Comparison of ENCODE assay signal across 1 cellular context in genomic region chr3:3798641-3799113, GRCh38.
TF ChIP-seq lines count a peak whose summit lies in the region.

No MANE protein-coding gene starts in this region.

TF ChIP-seq in GM12878, 131 proteins besides CTCF, POLR2A, EP300 and RAD21 (continued from another document):
- TF ChIP-seq, protein P1, sequence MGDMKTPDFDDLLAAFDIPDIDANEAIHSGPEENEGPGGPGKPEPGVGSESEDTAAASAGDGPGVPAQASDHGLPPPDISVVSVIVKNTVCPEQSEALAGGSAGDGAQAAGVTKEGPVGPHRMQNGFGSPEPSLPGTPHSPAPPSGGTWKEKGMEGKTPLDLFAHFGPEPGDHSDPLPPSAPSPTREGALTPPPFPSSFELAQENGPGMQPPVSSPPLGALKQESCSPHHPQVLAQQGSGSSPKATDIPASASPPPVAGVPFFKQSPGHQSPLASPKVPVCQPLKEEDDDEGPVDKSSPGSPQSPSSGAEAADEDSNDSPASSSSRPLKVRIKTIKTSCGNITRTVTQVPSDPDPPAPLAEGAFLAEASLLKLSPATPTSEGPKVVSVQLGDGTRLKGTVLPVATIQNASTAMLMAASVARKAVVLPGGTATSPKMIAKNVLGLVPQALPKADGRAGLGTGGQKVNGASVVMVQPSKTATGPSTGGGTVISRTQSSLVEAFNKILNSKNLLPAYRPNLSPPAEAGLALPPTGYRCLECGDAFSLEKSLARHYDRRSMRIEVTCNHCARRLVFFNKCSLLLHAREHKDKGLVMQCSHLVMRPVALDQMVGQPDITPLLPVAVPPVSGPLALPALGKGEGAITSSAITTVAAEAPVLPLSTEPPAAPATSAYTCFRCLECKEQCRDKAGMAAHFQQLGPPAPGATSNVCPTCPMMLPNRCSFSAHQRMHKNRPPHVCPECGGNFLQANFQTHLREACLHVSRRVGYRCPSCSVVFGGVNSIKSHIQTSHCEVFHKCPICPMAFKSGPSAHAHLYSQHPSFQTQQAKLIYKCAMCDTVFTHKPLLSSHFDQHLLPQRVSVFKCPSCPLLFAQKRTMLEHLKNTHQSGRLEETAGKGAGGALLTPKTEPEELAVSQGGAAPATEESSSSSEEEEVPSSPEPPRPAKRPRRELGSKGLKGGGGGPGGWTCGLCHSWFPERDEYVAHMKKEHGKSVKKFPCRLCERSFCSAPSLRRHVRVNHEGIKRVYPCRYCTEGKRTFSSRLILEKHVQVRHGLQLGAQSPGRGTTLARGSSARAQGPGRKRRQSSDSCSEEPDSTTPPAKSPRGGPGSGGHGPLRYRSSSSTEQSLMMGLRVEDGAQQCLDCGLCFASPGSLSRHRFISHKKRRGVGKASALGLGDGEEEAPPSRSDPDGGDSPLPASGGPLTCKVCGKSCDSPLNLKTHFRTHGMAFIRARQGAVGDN (IDR thresholded peaks at IDR 0.05): no peak
- TF ChIP-seq RAD51 (IDR thresholded peaks at IDR 0.05): no peak
- TF ChIP-seq SPI1 (IDR thresholded peaks at IDR 0.05; ENCODE audit: borderline replicate concordance, insufficient read depth, low read depth, low read length): no peak
- TF ChIP-seq, protein P2, sequence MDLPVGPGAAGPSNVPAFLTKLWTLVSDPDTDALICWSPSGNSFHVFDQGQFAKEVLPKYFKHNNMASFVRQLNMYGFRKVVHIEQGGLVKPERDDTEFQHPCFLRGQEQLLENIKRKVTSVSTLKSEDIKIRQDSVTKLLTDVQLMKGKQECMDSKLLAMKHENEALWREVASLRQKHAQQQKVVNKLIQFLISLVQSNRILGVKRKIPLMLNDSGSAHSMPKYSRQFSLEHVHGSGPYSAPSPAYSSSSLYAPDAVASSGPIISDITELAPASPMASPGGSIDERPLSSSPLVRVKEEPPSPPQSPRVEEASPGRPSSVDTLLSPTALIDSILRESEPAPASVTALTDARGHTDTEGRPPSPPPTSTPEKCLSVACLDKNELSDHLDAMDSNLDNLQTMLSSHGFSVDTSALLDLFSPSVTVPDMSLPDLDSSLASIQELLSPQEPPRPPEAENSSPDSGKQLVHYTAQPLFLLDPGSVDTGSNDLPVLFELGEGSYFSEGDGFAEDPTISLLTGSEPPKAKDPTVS (IDR thresholded peaks at IDR 0.05; ENCODE audit: low read depth, low read length): no peak
- TF ChIP-seq RB1 (IDR thresholded peaks at IDR 0.05; ENCODE audit: borderline replicate concordance): no peak
- TF ChIP-seq SRF (IDR thresholded peaks at IDR 0.05; ENCODE audit: low read depth in 2 of 2, low read length in 2 of 2): no peak
- TF ChIP-seq, protein P3, sequence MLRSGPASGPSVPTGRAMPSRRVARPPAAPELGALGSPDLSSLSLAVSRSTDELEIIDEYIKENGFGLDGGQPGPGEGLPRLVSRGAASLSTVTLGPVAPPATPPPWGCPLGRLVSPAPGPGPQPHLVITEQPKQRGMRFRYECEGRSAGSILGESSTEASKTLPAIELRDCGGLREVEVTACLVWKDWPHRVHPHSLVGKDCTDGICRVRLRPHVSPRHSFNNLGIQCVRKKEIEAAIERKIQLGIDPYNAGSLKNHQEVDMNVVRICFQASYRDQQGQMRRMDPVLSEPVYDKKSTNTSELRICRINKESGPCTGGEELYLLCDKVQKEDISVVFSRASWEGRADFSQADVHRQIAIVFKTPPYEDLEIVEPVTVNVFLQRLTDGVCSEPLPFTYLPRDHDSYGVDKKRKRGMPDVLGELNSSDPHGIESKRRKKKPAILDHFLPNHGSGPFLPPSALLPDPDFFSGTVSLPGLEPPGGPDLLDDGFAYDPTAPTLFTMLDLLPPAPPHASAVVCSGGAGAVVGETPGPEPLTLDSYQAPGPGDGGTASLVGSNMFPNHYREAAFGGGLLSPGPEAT (IDR thresholded peaks at IDR 0.05; ENCODE audit: low read depth): no peak
